34 cellular contexts compared by ENCODE assay signal in the genomic region with DNA sequence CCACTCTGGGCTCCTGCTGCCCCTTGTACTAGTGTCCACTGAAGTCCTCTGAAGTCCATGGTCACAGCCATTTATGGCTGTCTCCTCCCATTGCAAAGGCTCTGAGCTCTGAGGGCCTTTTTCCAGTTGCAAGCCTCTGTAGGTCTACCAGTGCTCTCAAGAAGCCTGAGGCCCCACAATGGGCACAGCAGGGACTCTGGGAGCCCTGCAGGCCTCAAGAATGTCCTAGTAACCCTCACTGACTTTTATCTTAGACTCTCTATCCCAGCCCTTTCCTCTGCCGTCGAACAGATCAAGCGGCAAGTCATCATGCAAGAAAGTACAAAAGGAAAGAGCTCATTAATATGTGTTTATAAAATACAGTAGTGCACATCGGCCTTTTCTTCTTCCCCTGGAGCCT. TPM values are rescaled to one million over a fixed set of nuclear protein-coding genes. Genes with fewer than 3 reads are reported as not detected.
"Had no signal": no experiment of that assay in that cellular context is flagged by ENCODE, and none has a peak within 500 bp of the region (broad histone marks: within the 10 kb centered on the region; RNA-seq: fewer than 3 reads in every experiment).

No MANE protein-coding gene starts in this region.

- H3K4me3 ChIP-seq: body of pancreas, breast epithelium, MG63, Peyer's patch, SJSA1 had no signal

- H3K27me3 Mint-ChIP-seq: activated B cell treated with CpG ODN at 0.5 μM for 24 hours; activated naive CD4-positive, alpha-beta T cell treated with anti-CD3 and anti-CD28 coated beads, Interleukin-2, amount 50 U/mL, for 24 hours had no signal

- H3K9ac ChIP-seq: SK-N-SH had no signal

- H3K27me3 ChIP-seq: body of pancreas, breast epithelium, MG63, Peyer's patch, SJSA1 had no signal

- H3K9me2 ChIP-seq: SK-N-SH had no signal

- H3K4me2 ChIP-seq: SK-N-SH had no signal

- H3K9me3 Mint-ChIP-seq: activated B cell treated with CpG ODN at 0.5 μM for 24 hours; activated CD4-positive, alpha-beta memory T cell treated with anti-CD3 and anti-CD28 coated beads, Interleukin-2, amount 10 ng/mL, durations not matched to agents 7 days and 5 days; activated naive CD4-positive, alpha-beta T cell treated with anti-CD3 and anti-CD28 coated beads, Interleukin-2, amount 50 U/mL, for 24 hours; activated naive CD8-positive, alpha-beta T cell treated with anti-CD3 and anti-CD28 coated beads, Interleukin-2, amount 10 ng/mL, durations not matched to agents 7 days and 5 days; T-helper 1 cell treated with Interleukin-12 subunit alpha and Interleukin-12 subunit beta and Interleukin-4 antibody, amounts not matched to agents 30 μg/mL and 1 μg/mL, for 36 hours; T-helper 2 cell treated with Interferon-gamma antibody and Interleukin-4, amounts not matched to agents 5 μg/mL and 100 μg/mL, for 36 hours had no signal

- DNase-seq: activated B cell treated with CpG ODN at 0.5 μM for 24 hours; activated CD4-positive, alpha-beta memory T cell treated with anti-CD3 and anti-CD28 coated beads, Interleukin-2, amount 10 ng/mL, durations not matched to agents 7 days and 5 days; activated CD4-positive, alpha-beta T cell treated with anti-CD3 and anti-CD28 coated beads for 1 hour; activated CD4-positive, alpha-beta T cell treated with anti-CD3 and anti-CD28 coated beads for 48 hours; activated CD8-positive, alpha-beta memory T cell treated with anti-CD3 and anti-CD28 coated beads for 24 hours; activated CD8-positive, alpha-beta memory T cell treated with anti-CD3 and anti-CD28 coated beads, Interleukin-2, amount 10 ng/mL, durations not matched to agents 7 days and 5 days; activated CD8-positive, alpha-beta memory T cell treated with anti-CD3 and anti-CD28 coated beads, Interleukin-2, amount 50 U/mL, for 48 hours; activated gamma-delta T cell; activated naive CD4-positive, alpha-beta T cell treated with Interleukin-2 at 50 U/mL for 16 hours; activated naive CD8-positive, alpha-beta T cell treated with anti-CD3 and anti-CD28 coated beads, Interleukin-2, amount 10 ng/mL, durations not matched to agents 7 days and 5 days; activated T-cell treated with anti-CD3 and anti-CD28 coated beads, Interleukin-2, amount 50 U/mL, for 48 hours; body of pancreas; Kasumi-1; KG1; MG63; NCI-H1048; NCI-H1436 treated with DMSO at 0.1 percent for 48 hours; NCI-H1694 treated with DMSO at 0.1 percent for 48 hours; NCI-H2029; NCI-H345; NCI-H524 treated with DMSO at 0.1 percent for 48 hours; NK-92 treated with Interleukin-12 subunit alpha and Interleukin-12 subunit beta, amount 100 ng/mL, for 24 hours; PC-3; Peyer's patch; RPMI8226; SHP77 treated with DMSO at 0.1 percent for 48 hours; SK-N-SH had no signal

- H3K36me3 ChIP-seq: breast epithelium, MG63, Peyer's patch, SJSA1 had no signal

- H3K4me1 ChIP-seq: Peyer's patch had no signal

- H3K27ac Mint-ChIP-seq: activated B cell treated with CpG ODN at 0.5 μM for 24 hours; activated CD4-positive, alpha-beta memory T cell treated with anti-CD3 and anti-CD28 coated beads, Interleukin-2, amount 10 ng/mL, durations not matched to agents 7 days and 5 days; activated CD8-positive, alpha-beta memory T cell treated with anti-CD3 and anti-CD28 coated beads, Interleukin-2, amount 10 ng/mL, durations not matched to agents 7 days and 5 days; activated naive CD4-positive, alpha-beta T cell treated with anti-CD3 and anti-CD28 coated beads, Interleukin-2, amount 50 U/mL, for 24 hours; activated naive CD8-positive, alpha-beta T cell treated with anti-CD3 and anti-CD28 coated beads, Interleukin-2, amount 10 ng/mL, durations not matched to agents 7 days and 5 days; T-helper 1 cell treated with Interleukin-12 subunit alpha and Interleukin-12 subunit beta and Interleukin-4 antibody, amounts not matched to agents 30 μg/mL and 1 μg/mL, for 36 hours; T-helper 2 cell treated with Interferon-gamma antibody and Interleukin-4, amounts not matched to agents 5 μg/mL and 100 μg/mL, for 36 hours had no signal

- H3K36me3 Mint-ChIP-seq: activated CD8-positive, alpha-beta memory T cell treated with anti-CD3 and anti-CD28 coated beads, Interleukin-2, amount 10 ng/mL, durations not matched to agents 7 days and 5 days; activated naive CD4-positive, alpha-beta T cell treated with anti-CD3 and anti-CD28 coated beads, Interleukin-2, amount 50 U/mL, for 24 hours; activated naive CD8-positive, alpha-beta T cell treated with anti-CD3 and anti-CD28 coated beads, Interleukin-2, amount 10 ng/mL, durations not matched to agents 7 days and 5 days had no signal

- H3K4me3 Mint-ChIP-seq: activated B cell treated with CpG ODN at 0.5 μM for 24 hours; activated CD4-positive, alpha-beta memory T cell treated with anti-CD3 and anti-CD28 coated beads, Interleukin-2, amount 10 ng/mL, durations not matched to agents 7 days and 5 days; activated CD8-positive, alpha-beta memory T cell treated with anti-CD3 and anti-CD28 coated beads, Interleukin-2, amount 10 ng/mL, durations not matched to agents 7 days and 5 days; activated naive CD4-positive, alpha-beta T cell treated with anti-CD3 and anti-CD28 coated beads, Interleukin-2, amount 50 U/mL, for 24 hours; activated naive CD8-positive, alpha-beta T cell treated with anti-CD3 and anti-CD28 coated beads, Interleukin-2, amount 10 ng/mL, durations not matched to agents 7 days and 5 days; T-helper 1 cell treated with Interleukin-12 subunit alpha and Interleukin-12 subunit beta and Interleukin-4 antibody, amounts not matched to agents 30 μg/mL and 1 μg/mL, for 36 hours; T-helper 2 cell treated with Interferon-gamma antibody and Interleukin-4, amounts not matched to agents 5 μg/mL and 100 μg/mL, for 36 hours had no signal

- H3K4me1 Mint-ChIP-seq: activated B cell treated with CpG ODN at 0.5 μM for 24 hours had no signal

- H3K27ac ChIP-seq: body of pancreas, breast epithelium, Peyer's patch, SJSA1 had no signal

- H3K9me3 ChIP-seq: body of pancreas, breast epithelium, MG63, Peyer's patch, SJSA1, SK-N-SH had no signal

- ATAC-seq: activated CD8-positive, alpha-beta memory T cell treated with anti-CD3 and anti-CD28 coated beads, Interleukin-2, amount 10 ng/mL, durations not matched to agents 7 days and 5 days; body of pancreas; PC-3 had no signal

RNA-seq across cellular contexts. Expression of a gene that starts 23.4 kb away (rescaled TPM):
- total RNA-seq: activated B cell treated with CpG ODN at 0.5 μM for 24 hours; activated CD4-positive, alpha-beta memory T cell treated with anti-CD3 and anti-CD28 coated beads, Interleukin-2, amount 10 ng/mL, durations not matched to agents 7 days and 5 days; activated CD8-positive, alpha-beta memory T cell treated with anti-CD3 and anti-CD28 coated beads, Interleukin-2, amount 10 ng/mL, durations not matched to agents 7 days and 5 days; activated naive CD8-positive, alpha-beta T cell treated with anti-CD3 and anti-CD28 coated beads, Interleukin-2, amount 10 ng/mL, durations not matched to agents 7 days and 5 days; cardiac septum; NCI-H460; PC-3; SJSA1 had no signal
- polyA plus RNA-seq: SK-N-SH had no signal
